Comparison of ENCODE assay signal across 8 cellular contexts in the genomic region with DNA sequence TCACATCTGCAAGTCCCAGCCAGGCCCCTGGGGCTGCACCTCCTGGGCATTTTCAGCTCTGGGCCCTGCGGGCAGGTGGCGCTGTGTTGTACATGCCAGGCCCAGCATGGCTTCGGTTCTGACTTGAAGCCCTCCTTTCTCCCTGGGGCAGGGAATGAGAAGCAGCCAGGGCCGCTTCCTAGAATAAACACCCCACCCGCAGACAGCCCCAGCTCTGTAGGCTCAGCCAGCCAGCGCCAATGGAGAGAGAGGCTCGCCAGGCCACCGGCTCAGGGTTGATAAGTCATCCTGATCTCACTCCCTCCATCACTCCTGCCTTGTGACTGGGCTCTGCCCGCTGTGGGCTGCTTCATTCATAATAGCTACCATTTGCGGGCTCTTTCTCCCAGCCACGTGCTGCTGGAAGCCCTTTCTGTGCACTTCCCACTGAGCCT. TPM values are rescaled to one million over a fixed set of nuclear protein-coding genes. Genes with fewer than 3 reads are reported as not detected.
A peak's percentile ranks its signal among the peaks of the same experiment; 100 is the strongest.
DNase-seq lines count a peak whose midpoint lies in the region; ATAC-seq, FAIRE-seq and TF ChIP-seq lines count a peak whose summit lies in the region.

No MANE protein-coding gene starts in this region.

- POLR2A ChIA-PET in AG04450 (lab: Yijun Ruan, JAX) = interaction anchor here (0.6 to 1.3 kb wide), 8 partner anchors 9 to 464 kb away, joined by 3 to 6 read pairs (median 4); no protein-coding TSS in a partner anchor

- WGBS in small intestine, 3 donors = 24 to 37% (median 35%) methylated on average over 10 to 11 of the region's 11 CpGs

- H3K36me3 ChIP-seq in RWPE2 (ENCODE audit: low read depth) (peaks cover 9% of the 10 kb centered on the region; the same call in 1 of the 2 replicates), right atrium auricular region (no peaks in the 10 kb centered on the region), small intestine (ENCODE audit: control insufficient read depth in 2 of 2, insufficient read depth in 2 of 2, low read length in 2 of 2) (no peaks in the 10 kb centered on the region)

- H3K27me3 ChIP-seq in AG04450 (ENCODE audit: control insufficient read depth, insufficient read depth, low read length) = no peaks in the 10 kb centered on the region
- no peaks in the 10 kb centered on the region for H3K27me3 ChIP-seq in RWPE2 (ENCODE audit: insufficient read depth, poor library complexity, severe bottlenecking)
- H3K27me3 ChIP-seq in right atrium auricular region = no peaks in the 10 kb centered on the region
- H3K27me3 ChIP-seq in small intestine (ENCODE audit: control insufficient read depth in 2 of 2, insufficient read depth in 2 of 2, low read length in 2 of 2) = peaks cover 0 to 3% of the 10 kb centered on the region in 2 donors

- H3K4me3 ChIP-seq in AG04450 (ENCODE audit: low read depth, low read length) (no peak overlapping the region), RWPE2 (ENCODE audit: severe bottlenecking) (no peak overlapping the region), right atrium auricular region (no peak overlapping the region), small intestine (ENCODE audit: low read depth in 1 of 2, low read length in 2 of 2) (no peak overlapping the region)

- H3K4me1 ChIP-seq in RWPE2 (ENCODE audit: insufficient read depth, poor library complexity, severe bottlenecking) = peaks cover 7% of the 10 kb centered on the region
- peaks cover 0 to 41% of the 10 kb centered on the region in 2 donors for H3K4me1 ChIP-seq in right atrium auricular region
- no peaks in the 10 kb centered on the region for H3K4me1 ChIP-seq in small intestine (ENCODE audit: control insufficient read depth in 2 of 2, insufficient read depth in 1 of 2, low read depth in 1 of 2, low read length in 1 of 2)

- ATAC-seq in RWPE2 (ENCODE audit: low read depth) (0 out of 3 replicates have a peak, but pooled peaks have one; percentile 24), GM21381 (IDR thresholded peaks at IDR 0.05; ENCODE audit: unreplicated experiment) (no peak), GM21423 (IDR thresholded peaks at IDR 0.05; ENCODE audit: unreplicated experiment) (no peak)

- H3K9me3 ChIP-seq in AG04450 (ENCODE audit: control insufficient read depth, insufficient read depth, low read length) (no peaks in the 10 kb centered on the region; the same call in 1 of the 2 replicates), RWPE2 (ENCODE audit: severe bottlenecking) (no peaks in the 10 kb centered on the region), right atrium auricular region (no peaks in the 10 kb centered on the region), small intestine (ENCODE audit: control insufficient read depth, low read depth) (no peaks in the 10 kb centered on the region)

- H3K27ac ChIP-seq in AG04450 (ENCODE audit: low read depth, low read length) (peak overlapping the region; percentile 90), RWPE2 (ENCODE audit: poor library complexity, severe bottlenecking) (no peak overlapping the region), right atrium auricular region (peak overlapping the region; percentile 45 to 62), small intestine (ENCODE audit: low read depth in 1 of 2, low read length in 1 of 2) (no peak overlapping the region)

- no peak for TF ChIP-seq POLR2A in H54 (IDR thresholded peaks at IDR 0.05; ENCODE audit: low read depth, low read length)

- peak; percentile 81 for TF ChIP-seq CTCF in AG04450 (IDR thresholded peaks at IDR 0.05; ENCODE audit: low read depth, low read length)
- peak; percentile 73 for TF ChIP-seq CTCF in RWPE2 (IDR thresholded peaks at IDR 0.05; ENCODE audit: poor library complexity, severe bottlenecking)
- TF ChIP-seq CTCF in right atrium auricular region (IDR thresholded peaks at IDR 0.05) = peak; percentile 49 to 69

- FAIRE-seq in H54 (lab: Jason Lieb, UNC) (no peak), small intestine (lab: Jason Lieb, UNC) (no peak)

- DNase-seq in AG04450 (ENCODE audit: low read depth, low spot score) (peak; percentile 80), H54 (ENCODE audit: insufficient read length, low spot score) (peak; percentile 93), RWPE2 (ENCODE audit: low spot score) (peak; percentile 67), right atrium auricular region (ENCODE audit: low spot score) (no peak), small intestine (peak; percentile 60)
- peak; percentile 33 for DNase-seq in activated naive CD8-positive, alpha-beta T cell treated with anti-CD3 and anti-CD28 coated beads, Interleukin-2, amount 50 U/mL, for 16 hours (ENCODE audit: low read depth, low spot score)

- CTCF ChIA-PET in AG04450 (lab: Charles Lee) = interaction anchor here (0.5 to 5.0 kb wide), 15 partner anchors 8 to 108 kb away, joined by 3 to 37 read pairs (median 5); partner anchors contain the start of gene TFAP4

RNA-seq across cellular contexts. Expression of gene GLIS2, which starts 6.0 kb away (rescaled TPM):
- 2.2 and 2.9 TPM in 2 replicates for polyA plus RNA-seq in AG04450 (2011; rRNA removed)
- polyA minus RNA-seq in AG04450 (2011; rRNA and poly(A)+ RNA removed) = 3.1 and 3.4 TPM in 2 replicates
- 10 to 100 TPM; 10.3 to 16.0 TPM for total RNA-seq in right atrium auricular region
- 1 to 10 TPM in 2 of 3 donors, under 1 TPM in 1; 0.22 to 3.6 (median 1.1) TPM for polyA plus RNA-seq in small intestine

RNA-seq across cellular contexts. Expression of gene TFAP4, which starts 37.0 kb away (rescaled TPM):
- polyA plus RNA-seq in AG04450 (2011; rRNA removed) = 2.9 and 3.9 TPM in 2 replicates
- polyA minus RNA-seq in AG04450 (2011; rRNA and poly(A)+ RNA removed) = 17.8 and 32.9 TPM in 2 replicates
- total RNA-seq in right atrium auricular region = 1 to 10 TPM; 2.0 to 2.9 TPM
- 10 to 100 TPM in 1 of 3 donors, 1 to 10 TPM in 2; 4.2 to 14.7 (median 5.4) TPM for polyA plus RNA-seq in small intestine

RNA-seq across cellular contexts. Expression of gene PAM16, which starts 41.3 kb away (rescaled TPM):
- polyA plus RNA-seq in AG04450 (2011; rRNA removed) (18.4 and 23.8 TPM in 2 replicates), small intestine (10 to 100 TPM; 63.0 to 98.4 (median 76.0) TPM)
- polyA minus RNA-seq in AG04450 (2011; rRNA and poly(A)+ RNA removed) = 5.6 and 8.6 TPM in 2 replicates
- 10 to 100 TPM; 54.6 to 85.7 TPM for total RNA-seq in right atrium auricular region

Comparison
In these comparisons a context has a peak if more than half of its experiments do, and no peak if none do; other contexts are left out.
1. H3K27ac ChIP-seq: peak in AG04450 (single experiment) and right atrium auricular region (2 of 2); none in RWPE2 (single experiment) and small intestine (0 of 2).
2. Peak in every context shown above with its lines, with median percentiles within 50 percentile points of each other: CTCF ChIP-seq.